Comparison of ENCODE assay signal across 13 cellular contexts in genomic region chr12:51321882-51322281, GRCh38. TPM values are rescaled to one million over a fixed set of nuclear protein-coding genes. Genes with fewer than 3 reads are reported as not detected.
A peak's percentile ranks its signal among the peaks of the same experiment; 100 is the strongest.
DNase-seq lines count a peak whose midpoint lies in the region; ATAC-seq and TF ChIP-seq lines count a peak whose summit lies in the region.
"Had no signal": no experiment of that assay in that cellular context is flagged by ENCODE, and none has a peak within 500 bp of the region (broad histone marks: within the 10 kb centered on the region; RNA-seq: fewer than 3 reads in every experiment).

No MANE protein-coding gene starts in this region.

- H3K27ac Mint-ChIP-seq in CD8-positive, alpha-beta T cell = peak overlapping the region; percentile 95
- peak overlapping the region; percentile 98 for H3K27ac Mint-ChIP-seq in activated naive CD8-positive, alpha-beta T cell treated with anti-CD3 and anti-CD28 coated beads for 36 hours
- H3K27ac Mint-ChIP-seq in natural killer cell = peak overlapping the region; percentile 87 to 90

- no peaks in the 10 kb centered on the region for H3K9me3 Mint-ChIP-seq in CD8-positive, alpha-beta T cell
- H3K9me3 Mint-ChIP-seq in activated naive CD8-positive, alpha-beta T cell treated with anti-CD3 and anti-CD28 coated beads for 36 hours = peaks cover 2% of the 10 kb centered on the region
- H3K9me3 Mint-ChIP-seq in natural killer cell = no peaks in the 10 kb centered on the region

- peaks cover 71% of the 10 kb centered on the region for H3K4me1 ChIP-seq in CD8-positive, alpha-beta T cell (ENCODE audit: insufficient read depth, low read length)
- H3K4me1 ChIP-seq in HUES48 (ENCODE audit: control insufficient read depth, insufficient read depth, low read length) = peaks cover 29% of the 10 kb centered on the region
- H3K4me1 ChIP-seq: colonic mucosa had no signal

- no peak for ATAC-seq in CD8-positive, alpha-beta T cell
- no peak for ATAC-seq in natural killer cell
- ATAC-seq in HG03442 (IDR thresholded peaks at IDR 0.05; ENCODE audit: unreplicated experiment) = no peak
- no peak for ATAC-seq in activated CD4-positive, CD25-positive, alpha-beta regulatory T cell treated with anti-CD3 and anti-CD28 coated beads, Interleukin-2, amount 50 U/mL, for 24 hours
- no peak for ATAC-seq in GM18868 (IDR thresholded peaks at IDR 0.05; ENCODE audit: unreplicated experiment)
- ATAC-seq in HG03139 (IDR thresholded peaks at IDR 0.05; ENCODE audit: unreplicated experiment) = no peak

- H3K9me3 ChIP-seq in CD8-positive, alpha-beta T cell (ENCODE audit: low read length) = no peaks in the 10 kb centered on the region
- no peaks in the 10 kb centered on the region for H3K9me3 ChIP-seq in HUES48 (ENCODE audit: control insufficient read depth, insufficient read depth, low read length)
- H3K9me3 ChIP-seq: colonic mucosa, thoracic aorta had no signal

- H3K9ac ChIP-seq in HUES48 (ENCODE audit: low read depth, low read length) = no peak overlapping the region

- DNase-seq in CD8-positive, alpha-beta T cell = no peak
- no peak for DNase-seq in activated naive CD8-positive, alpha-beta T cell treated with anti-CD3 and anti-CD28 coated beads for 36 hours
- DNase-seq in natural killer cell = no peak
- DNase-seq: Calu3, colonic mucosa, NCI-H1092 treated with DMSO at 0.1 percent for 48 hours, NCI-H510A treated with DMSO at 0.1 percent for 48 hours had no signal

- TF ChIP-seq CTCF in CD8-positive, alpha-beta T cell (IDR thresholded peaks at IDR 0.05) = no peak
- TF ChIP-seq CTCF in natural killer cell (IDR thresholded peaks at IDR 0.05) = no peak

- CTCF ChIA-PET in CD8-positive, alpha-beta T cell (lab: Charles Lee) = interaction anchor here (1.2 to 7.8 kb wide), 3 partner anchors 20 to 69 kb away, joined by 3 to 61 read pairs (median 3); no protein-coding TSS in a partner anchor

- H3K27ac ChIP-seq in CD8-positive, alpha-beta T cell (ENCODE audit: low read depth, low read length) = peak overlapping the region; percentile 38
- H3K27ac ChIP-seq in HUES48 (ENCODE audit: low read depth, low read length) = peak overlapping the region; percentile 90
- H3K27ac ChIP-seq: thoracic aorta had no signal

- intact Hi-C loops in CD8-positive, alpha-beta T cell (cut with DNase I, micrococcal nuclease) = loop anchor here (2.0 to 5.0 kb wide), 6 partner anchors 15 to 150 kb away; partner anchors contain the start of genes TFCP2 (in 2 of the 2) and POU6F1 (in 1 of the 2)
- intact Hi-C loops in natural killer cell (cut with micrococcal nuclease) = no loop called here

- H3K4me3 Mint-ChIP-seq in CD8-positive, alpha-beta T cell = peak overlapping the region; percentile 93
- peak overlapping the region; percentile 95 for H3K4me3 Mint-ChIP-seq in activated naive CD8-positive, alpha-beta T cell treated with anti-CD3 and anti-CD28 coated beads for 36 hours
- peak overlapping the region; percentile 94 for H3K4me3 Mint-ChIP-seq in natural killer cell

- H3K36me3 ChIP-seq in CD8-positive, alpha-beta T cell (ENCODE audit: insufficient read depth, low read length) = peaks cover 5% of the 10 kb centered on the region
- H3K36me3 ChIP-seq in HUES48 (ENCODE audit: control insufficient read depth, insufficient read depth, low read length) = no peaks in the 10 kb centered on the region
- H3K36me3 ChIP-seq: colonic mucosa, thoracic aorta had no signal

- no peaks in the 10 kb centered on the region for H3K27me3 ChIP-seq in CD8-positive, alpha-beta T cell (ENCODE audit: insufficient read depth, low read length)
- no peaks in the 10 kb centered on the region for H3K27me3 ChIP-seq in HUES48 (ENCODE audit: control insufficient read depth, insufficient read depth, low read length)
- H3K27me3 ChIP-seq: colonic mucosa had no signal

- POLR2A ChIA-PET in CD8-positive, alpha-beta T cell (lab: Charles Lee) = interaction anchor here (0.8 to 4.9 kb wide), 5 partner anchors 9 to 44 kb away, joined by 3 to 38 read pairs (median 4); no protein-coding TSS in a partner anchor

- H3K36me3 Mint-ChIP-seq in CD8-positive, alpha-beta T cell = peaks cover 40% of the 10 kb centered on the region
- H3K36me3 Mint-ChIP-seq in activated naive CD8-positive, alpha-beta T cell treated with anti-CD3 and anti-CD28 coated beads for 36 hours = peaks cover 42% of the 10 kb centered on the region
- H3K36me3 Mint-ChIP-seq in natural killer cell = peaks cover 18% of the 10 kb centered on the region

- H3K4me1 Mint-ChIP-seq in CD8-positive, alpha-beta T cell (ENCODE audit: low read depth) = peaks cover 80% of the 10 kb centered on the region
- peaks cover 67% of the 10 kb centered on the region for H3K4me1 Mint-ChIP-seq in activated naive CD8-positive, alpha-beta T cell treated with anti-CD3 and anti-CD28 coated beads for 36 hours
- peaks cover 89 to 91% of the 10 kb centered on the region in 2 donors for H3K4me1 Mint-ChIP-seq in natural killer cell

- H3K27me3 Mint-ChIP-seq in CD8-positive, alpha-beta T cell (ENCODE audit: low read depth) = no peaks in the 10 kb centered on the region
- H3K27me3 Mint-ChIP-seq in activated naive CD8-positive, alpha-beta T cell treated with anti-CD3 and anti-CD28 coated beads for 36 hours = no peaks in the 10 kb centered on the region
- no peaks in the 10 kb centered on the region for H3K27me3 Mint-ChIP-seq in natural killer cell (ENCODE audit: low read depth in 2 of 2)

- peak overlapping the region; percentile 57 for H3K4me3 ChIP-seq in CD8-positive, alpha-beta T cell (ENCODE audit: low read depth, low read length)
- H3K4me3 ChIP-seq in HUES48 (ENCODE audit: low read depth, low read length) = no peak overlapping the region
- H3K4me3 ChIP-seq: colonic mucosa, thoracic aorta had no signal

RNA-seq across cellular contexts. Expression of gene BIN2, which starts 2.1 kb away (rescaled TPM):
- total RNA-seq in CD8-positive, alpha-beta T cell = 100 to 1,000 TPM; 115 to 125 TPM
- total RNA-seq in activated naive CD8-positive, alpha-beta T cell treated with anti-CD3 and anti-CD28 coated beads for 36 hours = 10 to 100 TPM; 32.0 to 34.2 TPM
- total RNA-seq in natural killer cell = 100 to 1,000 TPM; 443 to 495 (median 478) TPM
- total RNA-seq: Calu3 had no signal

RNA-seq across cellular contexts. Expression of gene CELA1, which starts 24.6 kb away (rescaled TPM):
- total RNA-seq in CD8-positive, alpha-beta T cell = under 1 TPM in 1 of 2 experiments, not detected in 1; 0.79 TPM
- not detected for total RNA-seq in activated naive CD8-positive, alpha-beta T cell treated with anti-CD3 and anti-CD28 coated beads for 36 hours
- under 1 TPM in 2 of 3 donors, not detected in 1; 0.53 to 0.66 TPM for total RNA-seq in natural killer cell
- total RNA-seq: Calu3, colonic mucosa, thoracic aorta had no signal

RNA-seq across cellular contexts. Expression of gene SMAGP, which starts 51.7 kb away (rescaled TPM):
- 1 to 10 TPM; 1.9 to 2.3 TPM for total RNA-seq in CD8-positive, alpha-beta T cell
- total RNA-seq in activated naive CD8-positive, alpha-beta T cell treated with anti-CD3 and anti-CD28 coated beads for 36 hours = 1 to 10 TPM in 1 of 2 experiments, under 1 TPM in 1; 0.64 to 1.3 TPM
- total RNA-seq in natural killer cell = 10 to 100 TPM in 2 of 3 donors, 1 to 10 TPM in 1; 6.5 to 26.2 (median 19.0) TPM
